In the genomic region with DNA sequence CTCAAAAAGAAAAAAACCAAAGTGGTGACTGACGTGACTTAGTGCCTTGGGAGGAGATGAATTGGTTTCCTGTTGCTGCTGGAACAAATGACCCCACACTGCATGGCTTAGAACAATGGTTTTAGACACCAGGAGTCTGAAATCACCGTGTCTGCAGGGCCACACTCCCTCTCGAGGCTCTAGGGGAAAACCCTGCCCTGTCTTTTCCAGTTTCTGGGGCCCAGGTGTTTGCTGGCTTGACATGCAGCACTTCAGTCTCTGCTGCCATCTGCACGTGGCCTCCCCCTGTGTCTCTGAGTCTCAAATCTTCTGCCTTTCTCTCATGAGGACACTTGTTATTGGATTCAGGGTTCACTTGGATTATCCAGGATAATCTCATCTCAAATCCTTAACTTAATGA, we compare ENCODE assay signal across 14 cellular contexts.
A peak's percentile ranks its signal among the peaks of the same experiment; 100 is the strongest.
DNase-seq lines count a peak whose midpoint lies in the region; ATAC-seq and TF ChIP-seq lines count a peak whose summit lies in the region.
"Had no signal": no experiment of that assay in that cellular context is flagged by ENCODE, and none has a peak within 500 bp of the region (broad histone marks: within the 10 kb centered on the region; RNA-seq: fewer than 3 reads in every experiment).

No MANE protein-coding gene starts in this region.

- ATAC-seq in activated CD8-positive, alpha-beta memory T cell treated with anti-CD3 and anti-CD28 coated beads, Interleukin-2, amount 10 ng/mL, durations not matched to agents 7 days and 5 days, result peak; percentile 47
- peak; percentile 78 for ATAC-seq in stimulated activated effector memory CD8-positive, alpha-beta T cell treated with anti-CD3 and anti-CD28 coated beads, Interleukin-12 subunit alpha, Interleukin-12 subunit beta, amount 100 ng/mL, for 72 hours
- no peak for ATAC-seq in HG03469 (IDR thresholded peaks at IDR 0.05; ENCODE audit: unreplicated experiment)
- no peak for ATAC-seq in natural killer cell
- ATAC-seq: Panc1, psoas muscle had no signal

- intact Hi-C loops in activated T-helper 2 cell treated with anti-CD3 and anti-CD28 coated beads, Interferon-gamma antibody, Interleukin-2, Interleukin-4, amounts not matched to agents 10 μg/mL and 5 μg/mL and 100 μg/mL, durations not matched to agents 14 hours and 24 hours and 36 hours (cut with micrococcal nuclease), result loop anchor here (1.0 kb wide), 2 partner anchors 11 to 32 kb away; no protein-coding TSS in a partner anchor
- intact Hi-C loops in MCF 10A (cut with micrococcal nuclease), result no loop called here
- intact Hi-C loops in natural killer cell (cut with micrococcal nuclease), result no loop called here

- peaks cover 8% of the 10 kb centered on the region for H3K27me3 Mint-ChIP-seq in activated CD8-positive, alpha-beta memory T cell treated with anti-CD3 and anti-CD28 coated beads, Interleukin-2, amount 10 ng/mL, durations not matched to agents 7 days and 5 days
- no peaks in the 10 kb centered on the region for H3K27me3 Mint-ChIP-seq in activated T-helper 2 cell treated with anti-CD3 and anti-CD28 coated beads, Interferon-gamma antibody, Interleukin-2, Interleukin-4, amounts not matched to agents 10 μg/mL and 5 μg/mL and 100 μg/mL, durations not matched to agents 14 hours and 24 hours and 36 hours (ENCODE audit: low read depth)
- H3K27me3 Mint-ChIP-seq in MCF 10A (ENCODE audit: insufficient read depth, unreplicated experiment) (peaks cover 20% of the 10 kb centered on the region), natural killer cell (ENCODE audit: low read depth in 2 of 2) (peaks cover 0 to 3% of the 10 kb centered on the region in 2 donors)

- H3K27ac ChIP-seq in KMS-11, result peak overlapping the region; percentile 75
- H3K27ac ChIP-seq: psoas muscle had no signal

- no peak for DNase-seq in activated CD8-positive, alpha-beta memory T cell treated with anti-CD3 and anti-CD28 coated beads, Interleukin-2, amount 10 ng/mL, durations not matched to agents 7 days and 5 days
- DNase-seq in activated CD8-positive, alpha-beta memory T cell treated with anti-CD3 and anti-CD28 coated beads for 24 hours, result no peak
- DNase-seq in activated T-helper 2 cell treated with anti-CD3 and anti-CD28 coated beads, Interferon-gamma antibody, Interleukin-2, Interleukin-4, amounts not matched to agents 10 μg/mL and 5 μg/mL and 100 μg/mL, durations not matched to agents 14 hours and 24 hours and 36 hours (ENCODE audit: low spot score), result peak; percentile 35
- no peak for DNase-seq in stimulated activated effector memory CD8-positive, alpha-beta T cell treated with anti-CD3 and anti-CD28 coated beads, Interleukin-12 subunit alpha, Interleukin-12 subunit beta, amount 100 ng/mL, for 72 hours (ENCODE audit: low spot score in 2 of 2)
- no peak for DNase-seq in MCF 10A (ENCODE audit: unreplicated experiment)
- DNase-seq in natural killer cell, result no peak
- DNase-seq: activated gamma-delta T cell, NCI-H345, psoas muscle, T1000, trophoblast cell had no signal

- no peaks in the 10 kb centered on the region for H3K36me3 ChIP-seq in KMS-11 (ENCODE audit: insufficient read depth)

- no peak overlapping the region for H3K4me3 ChIP-seq in KMS-11 (IDR thresholded peaks at IDR 0.05; ENCODE audit: insufficient read depth, low read depth, low read length)
- H3K4me3 ChIP-seq: psoas muscle had no signal

- peaks cover 38% of the 10 kb centered on the region for H3K4me1 ChIP-seq in KMS-11 (ENCODE audit: low read depth, poor library complexity, severe bottlenecking)
- H3K4me1 ChIP-seq: psoas muscle had no signal

- H3K9ac ChIP-seq in KMS-11, result peak overlapping the region; percentile 59

- POLR2A ChIA-PET in MCF 10A (lab: Yijun Ruan, JAX), result no interaction called here

- H3K36me3 Mint-ChIP-seq in activated CD8-positive, alpha-beta memory T cell treated with anti-CD3 and anti-CD28 coated beads, Interleukin-2, amount 10 ng/mL, durations not matched to agents 7 days and 5 days, result no peaks in the 10 kb centered on the region
- H3K36me3 Mint-ChIP-seq in activated T-helper 2 cell treated with anti-CD3 and anti-CD28 coated beads, Interferon-gamma antibody, Interleukin-2, Interleukin-4, amounts not matched to agents 10 μg/mL and 5 μg/mL and 100 μg/mL, durations not matched to agents 14 hours and 24 hours and 36 hours (ENCODE audit: low read depth), result no peaks in the 10 kb centered on the region
- no peaks in the 10 kb centered on the region for H3K36me3 Mint-ChIP-seq in stimulated activated effector memory CD8-positive, alpha-beta T cell treated with anti-CD3 and anti-CD28 coated beads, Interleukin-12 subunit alpha, Interleukin-12 subunit beta, amount 100 ng/mL, for 72 hours
- H3K36me3 Mint-ChIP-seq in MCF 10A (ENCODE audit: insufficient read depth, unreplicated experiment) (no peaks in the 10 kb centered on the region), natural killer cell (no peaks in the 10 kb centered on the region)

- H3K9me3 Mint-ChIP-seq in activated CD8-positive, alpha-beta memory T cell treated with anti-CD3 and anti-CD28 coated beads, Interleukin-2, amount 10 ng/mL, durations not matched to agents 7 days and 5 days (ENCODE audit: low read depth), result no peaks in the 10 kb centered on the region
- no peaks in the 10 kb centered on the region for H3K9me3 Mint-ChIP-seq in activated T-helper 2 cell treated with anti-CD3 and anti-CD28 coated beads, Interferon-gamma antibody, Interleukin-2, Interleukin-4, amounts not matched to agents 10 μg/mL and 5 μg/mL and 100 μg/mL, durations not matched to agents 14 hours and 24 hours and 36 hours
- no peaks in the 10 kb centered on the region for H3K9me3 Mint-ChIP-seq in stimulated activated effector memory CD8-positive, alpha-beta T cell treated with anti-CD3 and anti-CD28 coated beads, Interleukin-12 subunit alpha, Interleukin-12 subunit beta, amount 100 ng/mL, for 72 hours
- H3K9me3 Mint-ChIP-seq in MCF 10A (ENCODE audit: unreplicated experiment) (no peaks in the 10 kb centered on the region), natural killer cell (no peaks in the 10 kb centered on the region)

- TF ChIP-seq CTCF in KMS-11 (conservative IDR thresholded peaks at IDR 0.05; ENCODE audit: low read depth, low read length) (no peak), MCF 10A (IDR thresholded peaks at IDR 0.05; ENCODE audit: unreplicated experiment) (no peak), natural killer cell (IDR thresholded peaks at IDR 0.05) (no peak)

- H3K79me2 ChIP-seq in KMS-11 (ENCODE audit: insufficient read depth, low read depth), result no peaks in the 10 kb centered on the region

- no peak overlapping the region for H3K27ac Mint-ChIP-seq in activated CD8-positive, alpha-beta memory T cell treated with anti-CD3 and anti-CD28 coated beads, Interleukin-2, amount 10 ng/mL, durations not matched to agents 7 days and 5 days
- H3K27ac Mint-ChIP-seq in activated T-helper 2 cell treated with anti-CD3 and anti-CD28 coated beads, Interferon-gamma antibody, Interleukin-2, Interleukin-4, amounts not matched to agents 10 μg/mL and 5 μg/mL and 100 μg/mL, durations not matched to agents 14 hours and 24 hours and 36 hours, result peak overlapping the region; percentile 57
- peak overlapping the region; percentile 57 for H3K27ac Mint-ChIP-seq in stimulated activated effector memory CD8-positive, alpha-beta T cell treated with anti-CD3 and anti-CD28 coated beads, Interleukin-12 subunit alpha, Interleukin-12 subunit beta, amount 100 ng/mL, for 72 hours
- H3K27ac Mint-ChIP-seq in MCF 10A (ENCODE audit: low read depth, unreplicated experiment) (no peak overlapping the region), natural killer cell (no peak overlapping the region)

- no TSS peak for BruUV-seq in MCF 10A (replicated peaks; lab: Mats Ljungman, UMichigan)

- H3K4me3 Mint-ChIP-seq in activated CD8-positive, alpha-beta memory T cell treated with anti-CD3 and anti-CD28 coated beads, Interleukin-2, amount 10 ng/mL, durations not matched to agents 7 days and 5 days, result no peak overlapping the region
- no peak overlapping the region for H3K4me3 Mint-ChIP-seq in activated T-helper 2 cell treated with anti-CD3 and anti-CD28 coated beads, Interferon-gamma antibody, Interleukin-2, Interleukin-4, amounts not matched to agents 10 μg/mL and 5 μg/mL and 100 μg/mL, durations not matched to agents 14 hours and 24 hours and 36 hours (ENCODE audit: low read depth)
- no peak overlapping the region for H3K4me3 Mint-ChIP-seq in stimulated activated effector memory CD8-positive, alpha-beta T cell treated with anti-CD3 and anti-CD28 coated beads, Interleukin-12 subunit alpha, Interleukin-12 subunit beta, amount 100 ng/mL, for 72 hours
- no peak overlapping the region for H3K4me3 Mint-ChIP-seq in MCF 10A (ENCODE audit: unreplicated experiment)
- no peak overlapping the region for H3K4me3 Mint-ChIP-seq in natural killer cell

- H2AFZ ChIP-seq in KMS-11 (ENCODE audit: low read depth), result peak overlapping the region; percentile 48

- H3K27me3 ChIP-seq in KMS-11 (ENCODE audit: insufficient read depth, low read depth), result no peaks in the 10 kb centered on the region

- peaks cover 9% of the 10 kb centered on the region for H3K4me1 Mint-ChIP-seq in activated CD8-positive, alpha-beta memory T cell treated with anti-CD3 and anti-CD28 coated beads, Interleukin-2, amount 10 ng/mL, durations not matched to agents 7 days and 5 days
- peaks cover 24% of the 10 kb centered on the region for H3K4me1 Mint-ChIP-seq in activated T-helper 2 cell treated with anti-CD3 and anti-CD28 coated beads, Interferon-gamma antibody, Interleukin-2, Interleukin-4, amounts not matched to agents 10 μg/mL and 5 μg/mL and 100 μg/mL, durations not matched to agents 14 hours and 24 hours and 36 hours (ENCODE audit: low read depth)
- H3K4me1 Mint-ChIP-seq in stimulated activated effector memory CD8-positive, alpha-beta T cell treated with anti-CD3 and anti-CD28 coated beads, Interleukin-12 subunit alpha, Interleukin-12 subunit beta, amount 100 ng/mL, for 72 hours, result peaks cover 4% of the 10 kb centered on the region
- H3K4me1 Mint-ChIP-seq in MCF 10A (ENCODE audit: insufficient read depth, unreplicated experiment) (no peaks in the 10 kb centered on the region), natural killer cell (no peaks in the 10 kb centered on the region)

- CTCF ChIA-PET in activated CD8-positive, alpha-beta memory T cell treated with anti-CD3 and anti-CD28 coated beads, Interleukin-2, amount 10 ng/mL, durations not matched to agents 7 days and 5 days (lab: Charles Lee), result no interaction called here
- CTCF ChIA-PET in MCF 10A (lab: Yijun Ruan, JAX), result interaction anchor here (0.9 kb wide), 1 partner anchor 48 kb away, joined by 4 read pairs; no protein-coding TSS in a partner anchor

- H4K20me1 ChIP-seq in KMS-11 (ENCODE audit: insufficient read depth), result no peaks in the 10 kb centered on the region

- H3K4me2 ChIP-seq in KMS-11, result peak overlapping the region; percentile 59

Comparison
In these comparisons a context has a peak if more than half of its experiments do, and no peak if none do; other contexts are left out.
1. ATAC-seq: peak in activated CD8-positive, alpha-beta memory T cell treated with anti-CD3 and anti-CD28 coated beads, Interleukin-2, amount 10 ng/mL, durations not matched to agents 7 days and 5 days (single experiment) and stimulated activated effector memory CD8-positive, alpha-beta T cell treated with anti-CD3 and anti-CD28 coated beads, Interleukin-12 subunit alpha, Interleukin-12 subunit beta, amount 100 ng/mL, for 72 hours (single experiment); none in HG03469 (single experiment) and natural killer cell (0 of 3).
2. H3K27ac Mint-ChIP-seq: peak in activated T-helper 2 cell treated with anti-CD3 and anti-CD28 coated beads, Interferon-gamma antibody, Interleukin-2, Interleukin-4, amounts not matched to agents 10 μg/mL and 5 μg/mL and 100 μg/mL, durations not matched to agents 14 hours and 24 hours and 36 hours (single experiment) and stimulated activated effector memory CD8-positive, alpha-beta T cell treated with anti-CD3 and anti-CD28 coated beads, Interleukin-12 subunit alpha, Interleukin-12 subunit beta, amount 100 ng/mL, for 72 hours (single experiment); none in activated CD8-positive, alpha-beta memory T cell treated with anti-CD3 and anti-CD28 coated beads, Interleukin-2, amount 10 ng/mL, durations not matched to agents 7 days and 5 days (single experiment), MCF 10A (single experiment) and natural killer cell (0 of 2).